Comparison of ENCODE assay signal across 6 cellular contexts in the genomic region with DNA sequence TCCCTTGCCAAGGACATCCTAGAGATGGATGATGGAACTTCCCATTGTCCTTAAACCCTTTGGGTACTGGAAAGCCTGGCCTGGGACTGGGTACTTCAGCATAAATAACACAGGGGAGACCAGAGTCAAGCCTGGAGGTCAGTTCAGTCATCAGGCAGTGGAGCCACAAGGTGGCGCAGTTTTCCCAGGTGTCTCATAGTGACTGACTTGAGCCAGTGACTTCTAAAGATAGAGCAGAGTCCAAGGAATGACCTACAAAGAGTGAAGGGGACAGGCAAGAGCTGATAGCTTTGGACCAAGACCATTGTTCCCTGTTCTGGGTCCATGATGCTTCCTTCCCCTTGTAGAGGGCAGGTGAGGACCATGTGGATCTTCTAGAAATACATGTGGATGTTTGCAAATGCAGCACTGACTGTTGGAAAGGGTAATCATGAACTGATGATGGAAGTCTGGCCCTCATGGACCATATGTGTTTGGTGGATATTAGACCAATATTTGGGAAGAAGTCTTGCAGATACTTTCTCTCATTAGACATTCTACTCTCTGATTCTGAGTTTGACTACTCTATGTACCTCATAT. TPM values are rescaled to one million over a fixed set of nuclear protein-coding genes. Genes with fewer than 3 reads are reported as not detected.
"Had no signal": no experiment of that assay in that cellular context is flagged by ENCODE, and none has a peak within 500 bp of the region (broad histone marks: within the 10 kb centered on the region; RNA-seq: fewer than 3 reads in every experiment).

No MANE protein-coding gene starts in this region.

RNA-seq across cellular contexts. Expression of gene PSG5, which starts 6.7 kb away (rescaled TPM):
- total RNA-seq: activated CD4-positive, alpha-beta T cell treated with anti-CD3 and anti-CD28 coated beads, Interleukin-2, amount 10 ng/mL, durations not matched to agents 7 days and 5 days; aorta; esophagus squamous epithelium; liver; mucosa of gallbladder; naive thymus-derived CD8-positive, alpha-beta T cell had no signal
- polyA plus RNA-seq: aorta; liver; naive thymus-derived CD8-positive, alpha-beta T cell had no signal

RNA-seq across cellular contexts. Expression of gene PSG4, which starts 25.8 kb away (rescaled TPM):
- total RNA-seq: activated CD4-positive, alpha-beta T cell treated with anti-CD3 and anti-CD28 coated beads, Interleukin-2, amount 10 ng/mL, durations not matched to agents 7 days and 5 days; aorta; liver; mucosa of gallbladder; naive thymus-derived CD8-positive, alpha-beta T cell had no signal
- polyA plus RNA-seq: aorta; liver; naive thymus-derived CD8-positive, alpha-beta T cell had no signal
